ENCODE assay signal across 7 cellular contexts in the genomic region with DNA sequence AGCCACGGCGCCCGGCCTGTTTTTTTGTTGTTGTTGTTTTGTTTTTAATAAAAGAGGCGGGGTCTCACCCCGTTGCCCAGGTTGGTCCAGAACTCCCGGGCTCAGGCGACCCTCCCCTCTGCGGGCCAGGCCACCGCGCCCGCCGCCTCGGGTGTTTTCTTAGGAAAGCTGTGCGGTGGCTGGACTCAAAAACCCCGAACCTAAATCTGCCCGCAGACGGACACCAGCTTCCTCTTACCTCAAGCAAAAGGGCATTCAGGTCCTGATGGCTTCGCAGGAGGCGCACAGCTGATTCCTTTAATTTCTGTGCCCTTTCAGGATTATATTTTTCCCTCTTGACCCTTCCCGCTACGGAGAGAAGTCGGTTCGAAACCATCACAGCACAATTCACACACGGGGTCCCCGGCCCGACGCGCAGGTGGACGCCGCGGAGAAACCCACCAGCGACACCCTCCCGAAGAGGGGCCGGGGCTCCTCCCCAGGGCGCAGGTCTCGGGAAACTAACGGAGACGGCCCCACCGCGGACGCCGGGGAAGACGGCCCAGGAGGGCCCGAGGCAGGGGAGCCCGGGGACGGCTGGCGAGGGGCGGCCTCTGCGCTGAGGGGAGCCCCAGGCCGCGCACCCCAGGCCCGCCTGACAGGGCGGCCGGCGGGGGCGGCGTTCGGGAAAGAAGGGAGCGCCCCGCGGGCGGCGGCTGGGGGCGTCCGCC. TPM values are rescaled to one million over a fixed set of nuclear protein-coding genes. Genes with fewer than 3 reads are reported as not detected.
A peak's percentile ranks its signal among the peaks of the same experiment; 100 is the strongest.
DNase-seq lines count a peak whose midpoint lies in the region; ATAC-seq, FAIRE-seq and TF ChIP-seq lines count a peak whose summit lies in the region.

No MANE protein-coding gene starts in this region.

- ATAC-seq in GM21737 (IDR thresholded peaks at IDR 0.05; ENCODE audit: unreplicated experiment) (peak; percentile 34), memory B cell (ENCODE audit: low read depth) (peak; percentile 3)

- peaks cover 10% of the 10 kb centered on the region for H3K4me1 Mint-ChIP-seq in memory B cell

- in situ Hi-C loops in astrocyte of the spinal cord (cut with HindIII; ENCODE audit: low sequenced_read_pairs), result no loop called here

- H3K36me3 Mint-ChIP-seq in memory B cell, result no peaks in the 10 kb centered on the region

- TF ChIP-seq CTCF in GM12875 (IDR thresholded peaks at IDR 0.05; ENCODE audit: borderline replicate concordance, insufficient read depth, low read depth, low read length), result no peak
- no peak for TF ChIP-seq CTCF in astrocyte of the spinal cord (IDR thresholded peaks at IDR 0.05; ENCODE audit: low read depth, low read length)
- no peak for TF ChIP-seq CTCF in D721Med (IDR thresholded peaks at IDR 0.05; ENCODE audit: insufficient read depth, missing control alignments)

- no peak for FAIRE-seq in D721Med (lab: Jason Lieb, UNC)

- peak overlapping the region; percentile 76 for H3K4me3 Mint-ChIP-seq in memory B cell

- DNase-seq in M059J (ENCODE audit: low read depth), result peak; percentile 31
- no peak for DNase-seq in astrocyte of the spinal cord (ENCODE audit: low read depth, low spot score)
- no peak for DNase-seq in memory B cell (ENCODE audit: low spot score in 2 of 2)
- DNase-seq in D721Med (ENCODE audit: insufficient read length, low spot score), result no peak
- no peak for DNase-seq in cortex of kidney (lab: John Stamatoyannopoulos, UW)

- no peak overlapping the region for H3K27ac Mint-ChIP-seq in memory B cell

- H3K27me3 Mint-ChIP-seq in memory B cell, result no peaks in the 10 kb centered on the region

- no peaks in the 10 kb centered on the region for H3K9me3 Mint-ChIP-seq in memory B cell

- H3K4me3 ChIP-seq in GM12875 (ENCODE audit: low read depth, low read length) (peak overlapping the region; percentile 83), astrocyte of the spinal cord (ENCODE audit: low read depth, low read length) (peak overlapping the region; percentile 60)

RNA-seq across cellular contexts. Expression of gene FANCA, which starts 0.7 kb away (rescaled TPM):
- 27.9 and 40.5 TPM in 2 replicates for total RNA-seq in M059J (2014; rRNA removed; shearing (Covaris generic))

RNA-seq across cellular contexts. Expression of gene SPIRE2, which starts 12.5 kb away (rescaled TPM):
- 1.1 and 2.3 TPM in 2 replicates for total RNA-seq in M059J (2014; rRNA removed; shearing (Covaris generic))

RNA-seq across cellular contexts. Expression of gene TCF25, which starts 57.6 kb away (rescaled TPM):
- total RNA-seq in M059J (2014; rRNA removed; shearing (Covaris generic)), result 88.3 and 103 TPM in 2 replicates
